Comparison of ENCODE assay signal across 7 cellular contexts in the genomic region with DNA sequence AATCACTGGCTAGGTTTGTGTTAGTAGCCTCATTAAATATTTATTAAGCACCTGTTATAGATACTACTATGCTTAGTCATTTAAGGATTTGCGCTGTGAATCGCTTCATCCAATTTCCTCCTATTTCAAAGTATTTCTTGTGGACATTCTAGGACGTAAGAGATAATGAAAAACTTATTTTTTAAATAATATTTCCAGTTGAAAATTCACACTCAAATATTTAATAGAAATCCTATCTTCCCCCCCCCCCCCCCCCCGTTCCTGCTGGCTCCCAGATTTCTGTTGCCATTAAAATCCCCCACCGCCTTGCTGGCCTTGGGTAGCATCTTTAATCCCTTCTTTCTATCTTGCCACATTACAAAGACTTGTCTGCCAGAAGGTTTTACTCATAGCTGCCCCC. TPM values are rescaled to one million over a fixed set of nuclear protein-coding genes. Genes with fewer than 3 reads are reported as not detected.
"Had no signal": no experiment of that assay in that cellular context is flagged by ENCODE, and none has a peak within 500 bp of the region (broad histone marks: within the 10 kb centered on the region; RNA-seq: fewer than 3 reads in every experiment).

No MANE protein-coding gene starts in this region.

- ATAC-seq: GM23338 had no signal

- H3K27ac ChIP-seq: KMS-11 had no signal

- H3K4me3 Mint-ChIP-seq: GM23338, H9, IgD-negative memory B cell had no signal

- DNase-seq: H9, HCEC 1CT, KBM-7 had no signal

- H3K4me3 ChIP-seq: GM23338 had no signal

- H3K4me1 Mint-ChIP-seq: IgD-negative memory B cell had no signal

- H3K27ac Mint-ChIP-seq: GM23338, H9, IgD-negative memory B cell had no signal

- H3K9me3 Mint-ChIP-seq: GM23338, H9 had no signal

RNA-seq across cellular contexts. Expression of gene INSYN2A, which starts 6.0 kb away (rescaled TPM):
- total RNA-seq: HT-29 had no signal
